Comparison of ENCODE assay signal across 2 cellular contexts in the genomic region with DNA sequence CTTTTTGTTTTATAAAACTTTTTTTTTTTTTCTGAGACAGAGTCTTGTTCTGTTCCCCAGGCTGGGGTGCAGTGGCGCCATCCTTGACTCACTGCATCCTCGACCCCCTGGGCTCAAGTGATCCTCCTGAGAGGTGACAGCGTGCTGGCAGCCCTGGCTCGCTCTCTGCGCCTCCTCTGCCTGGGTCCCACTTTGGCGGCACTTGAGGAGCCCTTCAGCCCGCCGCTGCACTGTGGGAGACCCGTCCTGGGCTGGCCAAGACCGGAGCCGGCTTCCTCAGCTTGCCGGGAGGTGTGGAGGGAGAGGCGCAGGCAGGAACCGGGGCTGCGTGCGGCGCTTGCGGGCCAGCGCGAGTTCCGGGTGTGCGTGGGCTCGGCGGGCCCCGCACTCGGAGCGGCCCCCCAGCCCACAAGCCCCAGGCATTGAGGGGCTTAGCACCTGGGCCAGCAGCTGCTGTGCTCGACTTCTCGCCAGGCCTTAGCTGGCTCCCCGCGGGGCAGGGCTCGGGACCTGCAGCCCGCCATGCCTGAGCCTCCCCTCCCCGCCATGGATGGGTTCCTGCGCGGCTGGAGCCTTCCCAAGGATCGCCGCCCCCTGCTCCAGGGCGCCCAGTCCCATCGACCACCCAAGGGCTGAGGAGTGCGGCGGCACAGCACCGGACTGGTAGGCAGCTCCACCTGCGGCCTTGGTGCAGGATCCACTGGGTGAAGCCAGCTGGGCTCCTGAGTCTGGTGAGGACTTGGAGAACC.
TF ChIP-seq lines count a peak whose summit lies in the region.

No MANE protein-coding gene starts in this region.

TF ChIP-seq in GM23338, 12 proteins besides CTCF, POLR2A, EP300 and RAD21:
- TF ChIP-seq EZH2 (IDR thresholded peaks at IDR 0.05; ENCODE audit: low read depth, unreplicated experiment) (no peak), CREB1 (CRISPR knock-in tag; IDR thresholded peaks at IDR 0.05; ENCODE audit: low read depth) (no peak), POLR2AphosphoS5 (IDR thresholded peaks at IDR 0.05; ENCODE audit: low read depth) (no peak), EZH2phosphoT487 (IDR thresholded peaks at IDR 0.05; ENCODE audit: unreplicated experiment) (no peak), STAT1 (IDR thresholded peaks at IDR 0.05; ENCODE audit: unreplicated experiment) (no peak), ZNF331 (CRISPR knock-in tag; IDR thresholded peaks at IDR 0.05; ENCODE audit: low read depth) (no peak)
- TF ChIP-seq, protein P1, sequence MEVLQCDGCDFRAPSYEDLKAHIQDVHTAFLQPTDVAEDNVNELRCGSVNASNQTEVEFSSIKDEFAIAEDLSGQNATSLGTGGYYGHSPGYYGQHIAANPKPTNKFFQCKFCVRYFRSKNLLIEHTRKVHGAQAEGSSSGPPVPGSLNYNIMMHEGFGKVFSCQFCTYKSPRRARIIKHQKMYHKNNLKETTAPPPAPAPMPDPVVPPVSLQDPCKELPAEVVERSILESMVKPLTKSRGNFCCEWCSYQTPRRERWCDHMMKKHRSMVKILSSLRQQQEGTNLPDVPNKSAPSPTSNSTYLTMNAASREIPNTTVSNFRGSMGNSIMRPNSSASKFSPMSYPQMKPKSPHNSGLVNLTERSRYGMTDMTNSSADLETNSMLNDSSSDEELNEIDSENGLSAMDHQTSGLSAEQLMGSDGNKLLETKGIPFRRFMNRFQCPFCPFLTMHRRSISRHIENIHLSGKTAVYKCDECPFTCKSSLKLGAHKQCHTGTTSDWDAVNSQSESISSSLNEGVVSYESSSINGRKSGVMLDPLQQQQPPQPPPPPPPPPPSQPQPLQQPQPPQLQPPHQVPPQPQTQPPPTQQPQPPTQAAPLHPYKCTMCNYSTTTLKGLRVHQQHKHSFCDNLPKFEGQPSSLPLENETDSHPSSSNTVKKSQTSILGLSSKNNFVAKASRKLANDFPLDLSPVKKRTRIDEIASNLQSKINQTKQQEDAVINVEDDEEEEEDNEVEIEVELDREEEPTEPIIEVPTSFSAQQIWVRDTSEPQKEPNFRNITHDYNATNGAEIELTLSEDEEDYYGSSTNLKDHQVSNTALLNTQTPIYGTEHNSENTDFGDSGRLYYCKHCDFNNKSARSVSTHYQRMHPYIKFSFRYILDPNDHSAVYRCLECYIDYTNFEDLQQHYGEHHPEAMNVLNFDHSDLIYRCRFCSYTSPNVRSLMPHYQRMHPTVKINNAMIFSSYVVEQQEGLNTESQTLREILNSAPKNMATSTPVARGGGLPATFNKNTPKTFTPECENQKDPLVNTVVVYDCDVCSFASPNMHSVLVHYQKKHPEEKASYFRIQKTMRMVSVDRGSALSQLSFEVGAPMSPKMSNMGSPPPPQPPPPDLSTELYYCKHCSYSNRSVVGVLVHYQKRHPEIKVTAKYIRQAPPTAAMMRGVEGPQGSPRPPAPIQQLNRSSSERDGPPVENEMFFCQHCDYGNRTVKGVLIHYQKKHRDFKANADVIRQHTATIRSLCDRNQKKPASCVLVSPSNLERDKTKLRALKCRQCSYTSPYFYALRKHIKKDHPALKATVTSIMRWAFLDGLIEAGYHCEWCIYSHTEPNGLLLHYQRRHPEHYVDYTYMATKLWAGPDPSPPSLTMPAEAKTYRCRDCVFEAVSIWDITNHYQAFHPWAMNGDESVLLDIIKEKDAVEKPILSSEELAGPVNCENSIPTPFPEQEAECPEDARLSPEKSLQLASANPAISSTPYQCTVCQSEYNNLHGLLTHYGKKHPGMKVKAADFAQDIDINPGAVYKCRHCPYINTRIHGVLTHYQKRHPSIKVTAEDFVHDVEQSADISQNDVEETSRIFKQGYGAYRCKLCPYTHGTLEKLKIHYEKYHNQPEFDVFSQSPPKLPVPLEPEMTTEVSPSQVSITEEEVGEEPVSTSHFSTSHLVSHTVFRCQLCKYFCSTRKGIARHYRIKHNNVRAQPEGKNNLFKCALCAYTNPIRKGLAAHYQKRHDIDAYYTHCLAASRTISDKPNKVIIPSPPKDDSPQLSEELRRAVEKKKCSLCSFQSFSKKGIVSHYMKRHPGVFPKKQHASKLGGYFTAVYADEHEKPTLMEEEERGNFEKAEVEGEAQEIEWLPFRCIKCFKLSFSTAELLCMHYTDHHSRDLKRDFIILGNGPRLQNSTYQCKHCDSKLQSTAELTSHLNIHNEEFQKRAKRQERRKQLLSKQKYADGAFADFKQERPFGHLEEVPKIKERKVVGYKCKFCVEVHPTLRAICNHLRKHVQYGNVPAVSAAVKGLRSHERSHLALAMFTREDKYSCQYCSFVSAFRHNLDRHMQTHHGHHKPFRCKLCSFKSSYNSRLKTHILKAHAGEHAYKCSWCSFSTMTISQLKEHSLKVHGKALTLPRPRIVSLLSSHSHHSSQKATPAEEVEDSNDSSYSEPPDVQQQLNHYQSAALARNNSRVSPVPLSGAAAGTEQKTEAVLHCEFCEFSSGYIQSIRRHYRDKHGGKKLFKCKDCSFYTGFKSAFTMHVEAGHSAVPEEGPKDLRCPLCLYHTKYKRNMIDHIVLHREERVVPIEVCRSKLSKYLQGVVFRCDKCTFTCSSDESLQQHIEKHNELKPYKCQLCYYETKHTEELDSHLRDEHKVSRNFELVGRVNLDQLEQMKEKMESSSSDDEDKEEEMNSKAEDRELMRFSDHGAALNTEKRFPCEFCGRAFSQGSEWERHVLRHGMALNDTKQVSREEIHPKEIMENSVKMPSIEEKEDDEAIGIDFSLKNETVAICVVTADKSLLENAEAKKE (CRISPR knock-in tag; IDR thresholded peaks at IDR 0.05): no peak
- TF ChIP-seq, protein P2, sequence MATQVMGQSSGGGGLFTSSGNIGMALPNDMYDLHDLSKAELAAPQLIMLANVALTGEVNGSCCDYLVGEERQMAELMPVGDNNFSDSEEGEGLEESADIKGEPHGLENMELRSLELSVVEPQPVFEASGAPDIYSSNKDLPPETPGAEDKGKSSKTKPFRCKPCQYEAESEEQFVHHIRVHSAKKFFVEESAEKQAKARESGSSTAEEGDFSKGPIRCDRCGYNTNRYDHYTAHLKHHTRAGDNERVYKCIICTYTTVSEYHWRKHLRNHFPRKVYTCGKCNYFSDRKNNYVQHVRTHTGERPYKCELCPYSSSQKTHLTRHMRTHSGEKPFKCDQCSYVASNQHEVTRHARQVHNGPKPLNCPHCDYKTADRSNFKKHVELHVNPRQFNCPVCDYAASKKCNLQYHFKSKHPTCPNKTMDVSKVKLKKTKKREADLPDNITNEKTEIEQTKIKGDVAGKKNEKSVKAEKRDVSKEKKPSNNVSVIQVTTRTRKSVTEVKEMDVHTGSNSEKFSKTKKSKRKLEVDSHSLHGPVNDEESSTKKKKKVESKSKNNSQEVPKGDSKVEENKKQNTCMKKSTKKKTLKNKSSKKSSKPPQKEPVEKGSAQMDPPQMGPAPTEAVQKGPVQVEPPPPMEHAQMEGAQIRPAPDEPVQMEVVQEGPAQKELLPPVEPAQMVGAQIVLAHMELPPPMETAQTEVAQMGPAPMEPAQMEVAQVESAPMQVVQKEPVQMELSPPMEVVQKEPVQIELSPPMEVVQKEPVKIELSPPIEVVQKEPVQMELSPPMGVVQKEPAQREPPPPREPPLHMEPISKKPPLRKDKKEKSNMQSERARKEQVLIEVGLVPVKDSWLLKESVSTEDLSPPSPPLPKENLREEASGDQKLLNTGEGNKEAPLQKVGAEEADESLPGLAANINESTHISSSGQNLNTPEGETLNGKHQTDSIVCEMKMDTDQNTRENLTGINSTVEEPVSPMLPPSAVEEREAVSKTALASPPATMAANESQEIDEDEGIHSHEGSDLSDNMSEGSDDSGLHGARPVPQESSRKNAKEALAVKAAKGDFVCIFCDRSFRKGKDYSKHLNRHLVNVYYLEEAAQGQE (IDR thresholded peaks at IDR 0.05; ENCODE audit: unreplicated experiment): no peak

TF ChIP-seq in H1, 55 proteins besides CTCF, POLR2A, EP300 and RAD21:
- TF ChIP-seq SP1 (IDR thresholded peaks at IDR 0.05; ENCODE audit: low read depth, low read length): no peak
- no peak for TF ChIP-seq BRCA1 (IDR thresholded peaks at IDR 0.05; ENCODE audit: low read depth, low read length)
- TF ChIP-seq SRF (IDR thresholded peaks at IDR 0.05; ENCODE audit: low read depth, low read length): no peak
